In the genomic region with DNA sequence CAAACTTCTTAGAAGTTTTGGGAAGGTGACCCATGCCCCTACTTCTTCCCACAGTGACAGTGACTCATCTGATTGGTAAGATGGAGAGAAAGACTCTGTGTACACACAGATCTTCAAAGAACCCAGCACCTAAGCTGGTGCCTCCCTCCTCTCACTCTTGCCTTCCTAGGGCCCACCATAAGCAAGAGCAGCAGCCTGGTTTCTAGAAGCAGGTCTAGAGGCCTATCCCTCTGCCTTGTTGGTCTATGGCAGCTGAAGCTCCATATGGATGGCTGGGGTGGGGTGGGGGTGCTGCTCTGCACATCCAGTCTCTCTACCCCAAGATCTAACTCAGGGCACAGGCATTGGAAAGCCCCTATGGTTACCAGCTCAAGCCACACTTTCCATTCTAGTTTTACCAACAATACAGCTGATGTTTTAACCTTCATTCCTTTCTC, we compare ENCODE assay signal across 13 cellular contexts. TPM values are rescaled to one million over a fixed set of nuclear protein-coding genes. Genes with fewer than 3 reads are reported as not detected.
DNase-seq lines count a peak whose midpoint lies in the region; ATAC-seq and TF ChIP-seq lines count a peak whose summit lies in the region.
"Had no signal": no experiment of that assay in that cellular context is flagged by ENCODE, and none has a peak within 500 bp of the region (broad histone marks: within the 10 kb centered on the region; RNA-seq: fewer than 3 reads in every experiment).

No MANE protein-coding gene starts in this region.

- H3K4me1 ChIP-seq in neutrophil (ENCODE audit: control insufficient read depth in 1 of 2, insufficient read depth in 1 of 2, low read depth in 1 of 2, low read length in 1 of 2) = no peaks in the 10 kb centered on the region
- peaks cover 0 to 7% of the 10 kb centered on the region in 2 donors for H3K4me1 ChIP-seq in thyroid gland
- H3K4me1 ChIP-seq in transverse colon = peaks cover 0 to 11% (median 2%) of the 10 kb centered on the region in 4 donors
- H3K4me1 ChIP-seq: Caco-2, gastrocnemius medialis had no signal

- H3K4me3 ChIP-seq in neutrophil (ENCODE audit: low read depth in 1 of 2, low read length in 1 of 2) = no peak overlapping the region
- H3K4me3 ChIP-seq in thyroid gland (replicated peaks in 1 of 3) = no peak overlapping the region
- H3K4me3 ChIP-seq in transverse colon = no peak overlapping the region
- H3K4me3 ChIP-seq: gastrocnemius medialis had no signal

- no peak for TF ChIP-seq POLR2A in thyroid gland (IDR thresholded peaks at IDR 0.05)
- no peak for TF ChIP-seq POLR2A in transverse colon (IDR thresholded peaks at IDR 0.05)

- H3K36me3 Mint-ChIP-seq in T-helper 1 cell treated with Interleukin-12 subunit alpha and Interleukin-12 subunit beta and Interleukin-4 antibody, amounts not matched to agents 30 μg/mL and 1 μg/mL, for 36 hours (ENCODE audit: low read depth) = peaks cover 67% of the 10 kb centered on the region

- peak overlapping the region; percentile 91 for H3K27ac Mint-ChIP-seq in T-helper 1 cell treated with Interleukin-12 subunit alpha and Interleukin-12 subunit beta and Interleukin-4 antibody, amounts not matched to agents 30 μg/mL and 1 μg/mL, for 36 hours

- H3K27ac ChIP-seq in neutrophil (peak overlapping the region; percentile 40), thyroid gland (peak overlapping the region in 1 of 3 donors; percentile 18), transverse colon (no peak overlapping the region)
- H3K27ac ChIP-seq: gastrocnemius medialis had no signal

- intact Hi-C loops in thyroid gland (cut with DNase I) = no loop called here
- intact Hi-C loops in transverse colon (cut with DNase I; ENCODE audit: low total_unique reads) = no loop called here

- no peaks in the 10 kb centered on the region for H3K27me3 Mint-ChIP-seq in T-helper 1 cell treated with Interleukin-12 subunit alpha and Interleukin-12 subunit beta and Interleukin-4 antibody, amounts not matched to agents 30 μg/mL and 1 μg/mL, for 36 hours (ENCODE audit: low read depth)

- ATAC-seq in GM18520 (IDR thresholded peaks at IDR 0.05; ENCODE audit: unreplicated experiment) = peak; percentile 30
- ATAC-seq in HG02973 (IDR thresholded peaks at IDR 0.05; ENCODE audit: unreplicated experiment) = no peak
- ATAC-seq: gastrocnemius medialis had no signal

- peaks cover 94% of the 10 kb centered on the region for H3K36me3 ChIP-seq in neutrophil
- H3K36me3 ChIP-seq in thyroid gland = peaks cover 50 to 83% of the 10 kb centered on the region in 2 donors
- peaks cover 0 to 46% (median 21%) of the 10 kb centered on the region in 4 donors for H3K36me3 ChIP-seq in transverse colon

- peaks cover 59% of the 10 kb centered on the region for H3K4me1 Mint-ChIP-seq in T-helper 1 cell treated with Interleukin-12 subunit alpha and Interleukin-12 subunit beta and Interleukin-4 antibody, amounts not matched to agents 30 μg/mL and 1 μg/mL, for 36 hours (ENCODE audit: low read depth)

- H3K27me3 ChIP-seq in neutrophil (no peaks in the 10 kb centered on the region), thyroid gland (no peaks in the 10 kb centered on the region), transverse colon (no peaks in the 10 kb centered on the region)
- H3K27me3 ChIP-seq: gastrocnemius medialis had no signal

- H3K4me3 Mint-ChIP-seq in T-helper 1 cell treated with Interleukin-12 subunit alpha and Interleukin-12 subunit beta and Interleukin-4 antibody, amounts not matched to agents 30 μg/mL and 1 μg/mL, for 36 hours = peak overlapping the region; percentile 73

- no peak for TF ChIP-seq CTCF in neutrophil (IDR thresholded peaks at IDR 0.05)
- no peak for TF ChIP-seq CTCF in thyroid gland (IDR thresholded peaks at IDR 0.05)
- no peak for TF ChIP-seq CTCF in transverse colon (IDR thresholded peaks at IDR 0.05)

- H3K9me3 ChIP-seq in neutrophil (no peaks in the 10 kb centered on the region), thyroid gland (no peaks in the 10 kb centered on the region), transverse colon (no peaks in the 10 kb centered on the region)
- H3K9me3 ChIP-seq: Caco-2, gastrocnemius medialis had no signal

- in situ Hi-C loops in transverse colon (cut with MboI; ENCODE audit: low pct_ligation_motif_present in 1 of 4, low pct_unique_long_range_greater_than_20kb in 1 of 4, low sequenced_read_pairs in 3 of 4) = loop anchor here in 1 of 4 donors (25.0 kb wide), 1 partner anchor 172 kb away; no protein-coding TSS in a partner anchor

- DNase-seq in activated T-helper 9 cell treated with anti-CD3 and anti-CD28 coated beads, Interleukin-2, amount 50 U/mL, for 16 hours (ENCODE audit: low read depth) = peak; percentile 19
- no peak for DNase-seq in thyroid gland
- no peak for DNase-seq in transverse colon
- no peak for DNase-seq in glomerular visceral epithelial cell (ENCODE audit: extremely low spot score)
- DNase-seq: Caco-2, cerebellar nuclear complex, gastrocnemius medialis, NCI-H2227 treated with DMSO at 0.1 percent for 48 hours, SHP77 had no signal

- no peaks in the 10 kb centered on the region for H3K9me3 Mint-ChIP-seq in T-helper 1 cell treated with Interleukin-12 subunit alpha and Interleukin-12 subunit beta and Interleukin-4 antibody, amounts not matched to agents 30 μg/mL and 1 μg/mL, for 36 hours

- TF ChIP-seq EP300 in transverse colon (IDR thresholded peaks at IDR 0.05; ENCODE audit: low read depth) = no peak

RNA-seq across cellular contexts. Expression of a gene that starts 47.5 kb away (rescaled TPM):
- total RNA-seq in thyroid gland (100 to 1,000 TPM; 147 to 292 (median 206) TPM), transverse colon (100 to 1,000 TPM; 110 to 156 (median 130) TPM)

RNA-seq across cellular contexts. Expression of a gene that starts 52.4 kb away (rescaled TPM):
- 10 to 100 TPM; 31.9 to 46.1 (median 34.0) TPM for total RNA-seq in thyroid gland
- 10 to 100 TPM; 36.2 to 93.7 (median 50.3) TPM for total RNA-seq in transverse colon
